In genomic region chr19:10292789-10293636, GRCh38 we compare ENCODE assay signal across 10 cellular contexts. TPM values are rescaled to one million over a fixed set of nuclear protein-coding genes. Genes with fewer than 3 reads are reported as not detected.
DNase-seq lines count a peak whose midpoint lies in the region; ATAC-seq, FAIRE-seq and TF ChIP-seq lines count a peak whose summit lies in the region.
"Had no signal": no experiment of that assay in that cellular context is flagged by ENCODE, and none has a peak within 500 bp of the region (broad histone marks: within the 10 kb centered on the region; RNA-seq: fewer than 3 reads in every experiment).

No MANE protein-coding gene starts in this region.

- peaks cover 71% of the 10 kb centered on the region for H3K27me3 ChIP-seq in rectal smooth muscle tissue (ENCODE audit: control insufficient read depth, insufficient read depth, low read length)

- TF ChIP-seq CTCF in GM12875 (IDR thresholded peaks at IDR 0.05; ENCODE audit: borderline replicate concordance, insufficient read depth, low read depth, low read length), result no peak
- TF ChIP-seq CTCF in fibroblast of villous mesenchyme (IDR thresholded peaks at IDR 0.05; ENCODE audit: insufficient read depth, low read depth, low read length), result no peak

- H3K4me3 ChIP-seq in GM12875 (ENCODE audit: low read depth, low read length) (peak overlapping the region; percentile 41), fibroblast of villous mesenchyme (ENCODE audit: low read depth, low read length) (peak overlapping the region; percentile 67), rectal smooth muscle tissue (ENCODE audit: low read length) (peak overlapping the region; percentile 56)
- H3K4me3 ChIP-seq: lung had no signal

- H3K9ac ChIP-seq in rectal smooth muscle tissue (ENCODE audit: low read length), result no peak overlapping the region

- no peak overlapping the region for H3K27ac ChIP-seq in rectal smooth muscle tissue (ENCODE audit: low read depth, low read length)

- ATAC-seq in HG03196 (IDR thresholded peaks at IDR 0.05; ENCODE audit: unreplicated experiment), result no peak

- H3K36me3 ChIP-seq in rectal smooth muscle tissue (ENCODE audit: control insufficient read depth, insufficient read depth, low read length), result no peaks in the 10 kb centered on the region

- FAIRE-seq in GM12892 (lab: Jason Lieb, UNC), result no peak

- peaks cover 13% of the 10 kb centered on the region for H3K4me1 ChIP-seq in rectal smooth muscle tissue (ENCODE audit: control insufficient read depth, insufficient read depth, low read length)

- TF ChIP-seq POLR2A in GM12892 (IDR thresholded peaks at IDR 0.05; ENCODE audit: low read depth, low read length), result no peak

- DNase-seq in RPMI7951 (ENCODE audit: low read depth) (peak; percentile 38), fibroblast of villous mesenchyme (ENCODE audit: low read depth) (peak; percentile 8), GM12892 (ENCODE audit: insufficient read length) (no peak), A172 (ENCODE audit: low spot score) (no peak), Kasumi-1 (lab: John Stamatoyannopoulos, UW) (no peak)
- DNase-seq: NCI-H1105 had no signal

RNA-seq across cellular contexts. Expression of gene ICAM5, which starts 3.3 kb away (rescaled TPM):
- 12.0 and 15.8 TPM in 2 replicates for total RNA-seq in RPMI7951 (2014; rRNA removed; shearing (Covaris generic))
- total RNA-seq in fibroblast of villous mesenchyme, result 5.5 and 11.7 TPM in 2 replicates
- 3.2 TPM for polyA plus RNA-seq in GM12892 (2012; ENCODE audit: missing spikeins)
- total RNA-seq in A172 (2014; rRNA removed; shearing (Covaris generic)), result 0.19 and 0.53 TPM in 2 replicates

RNA-seq across cellular contexts. Expression of gene ICAM4, which starts 6.3 kb away (rescaled TPM):
- total RNA-seq in RPMI7951 (2014; rRNA removed; shearing (Covaris generic)), result 0.24 and 0.39 TPM in 2 replicates
- total RNA-seq in fibroblast of villous mesenchyme, result 3.2 and 4.7 TPM in 2 replicates
- polyA plus RNA-seq in GM12892 (2012; ENCODE audit: missing spikeins), result 0.78 TPM
- 0.09 and 0.24 TPM in 2 replicates for total RNA-seq in A172 (2014; rRNA removed; shearing (Covaris generic))

RNA-seq across cellular contexts. Expression of gene ZGLP1, which starts 16.6 kb away (rescaled TPM):
- 0.88 and 1.2 TPM in 2 replicates for total RNA-seq in RPMI7951 (2014; rRNA removed; shearing (Covaris generic))
- 0.32 and 0.43 TPM in 2 replicates for total RNA-seq in fibroblast of villous mesenchyme
- polyA plus RNA-seq in GM12892 (2012; ENCODE audit: missing spikeins), result 2.0 TPM
- total RNA-seq in A172 (2014; rRNA removed; shearing (Covaris generic)), result 1.3 and 1.5 TPM in 2 replicates

RNA-seq across cellular contexts. Expression of gene ICAM1, which starts 22.1 kb away (rescaled TPM):
- total RNA-seq in RPMI7951 (2014; rRNA removed; shearing (Covaris generic)), result 75.1 and 81.1 TPM in 2 replicates
- 75.1 and 244 TPM in 2 replicates for total RNA-seq in fibroblast of villous mesenchyme
- 48.8 TPM for polyA plus RNA-seq in GM12892 (2012; ENCODE audit: missing spikeins)
- 0.22 TPM in 1 of 2 replicates, not detected in the other for total RNA-seq in A172 (2014; rRNA removed; shearing (Covaris generic))

RNA-seq across cellular contexts. Expression of gene FDX2, which starts 22.8 kb away (rescaled TPM):
- 33.0 and 50.1 TPM in 2 replicates for total RNA-seq in RPMI7951 (2014; rRNA removed; shearing (Covaris generic))
- 24.2 and 30.3 TPM in 2 replicates for total RNA-seq in fibroblast of villous mesenchyme
- 10.4 TPM for polyA plus RNA-seq in GM12892 (2012; ENCODE audit: missing spikeins)
- 50.7 and 57.2 TPM in 2 replicates for total RNA-seq in A172 (2014; rRNA removed; shearing (Covaris generic))

Comparison
In these comparisons a context has a peak if more than half of its experiments do, and no peak if none do; other contexts are left out.
1. DNase-seq: peak in RPMI7951 (single experiment) and fibroblast of villous mesenchyme (single experiment); none in GM12892 (single experiment), A172 (single experiment) and Kasumi-1 (0 of 2).
2. Peak in every context shown above with its lines, with median percentiles within 50 percentile points of each other: H3K4me3 ChIP-seq.